ENCODE assay signal across 1 cellular context in the genomic region with DNA sequence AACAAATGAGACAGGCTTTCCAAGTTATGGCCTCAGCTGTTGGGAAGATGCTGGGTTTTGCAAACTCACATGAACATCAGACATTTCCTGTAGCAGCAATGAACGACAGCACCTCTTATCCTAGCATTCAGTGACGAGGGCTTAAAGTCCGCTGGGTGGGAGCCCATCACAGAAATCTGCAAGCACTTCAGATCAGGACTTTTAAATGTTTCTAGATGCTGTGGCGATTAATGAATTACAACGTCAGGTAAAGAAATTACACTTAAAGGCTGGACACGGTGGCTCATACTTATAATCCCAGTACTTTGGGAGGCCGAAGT.
TF ChIP-seq lines count a peak whose summit lies in the region.

No MANE protein-coding gene starts in this region.

TF ChIP-seq in H1, 55 proteins besides CTCF, POLR2A, EP300 and RAD21:
- no peak for TF ChIP-seq SIN3A (conservative IDR thresholded peaks at IDR 0.05 in 1 of 2, IDR thresholded peaks at IDR 0.05 in 1 of 2; ENCODE audit: low read depth in 1 of 2, low read length in 2 of 2)
- peak; percentile 44; the same call in 1 of the 2 replicates for TF ChIP-seq POLR2AphosphoS5 (IDR thresholded peaks at IDR 0.05; ENCODE audit: low read depth, low read length)
